In genomic region chr9:77433675-77434445, GRCh38 we compare ENCODE assay signal across 8 cellular contexts.
A peak's percentile ranks its signal among the peaks of the same experiment; 100 is the strongest.
DNase-seq lines count a peak whose midpoint lies in the region; ATAC-seq and TF ChIP-seq lines count a peak whose summit lies in the region.

No MANE protein-coding gene starts in this region.

- no peaks in the 10 kb centered on the region for H3K36me3 Mint-ChIP-seq in nephron (ENCODE audit: low read depth)

- no peak overlapping the region for H3K4me3 ChIP-seq in BE2C (ENCODE audit: low read depth, low read length)
- no peak overlapping the region for H3K4me3 ChIP-seq in thyroid gland (replicated peaks in 1 of 3)

- no peak overlapping the region for H3K27ac ChIP-seq in thyroid gland

- TF ChIP-seq CTCF in BE2C (IDR thresholded peaks at IDR 0.05; ENCODE audit: low read depth, low read length) (peak; percentile 100), nephron (IDR thresholded peaks at IDR 0.05; ENCODE audit: unreplicated experiment in 3 of 3) (peak; percentile 95 to 99 (median 97)), thyroid gland (IDR thresholded peaks at IDR 0.05) (peak; percentile 85 to 98 (median 96))

- DNase-seq in BE2C (peak; percentile 76), NCI-H446 treated with DMSO at 0.1 percent for 48 hours (lab: John Stamatoyannopoulos, UW) (peak; percentile 7), fibroblast of gingiva (ENCODE audit: low read depth) (peak; percentile 68), thyroid gland (peak; percentile 72 to 75)
- DNase-seq in activated CD8-positive, alpha-beta memory T cell treated with anti-CD3 and anti-CD28 coated beads, Interleukin-2, amount 50 U/mL, for 4 hours: peak; percentile 35

- TF ChIP-seq POLR2A in thyroid gland (IDR thresholded peaks at IDR 0.05): no peak

- peak overlapping the region in 1 of 3 experiments; percentile 1 for H3K4me3 Mint-ChIP-seq in nephron

- H3K9me3 Mint-ChIP-seq in nephron: no peaks in the 10 kb centered on the region

- H3K4me1 Mint-ChIP-seq in nephron: peaks cover 26% of the 10 kb centered on the region

- H3K36me3 ChIP-seq in BE2C: no peaks in the 10 kb centered on the region
- no peaks in the 10 kb centered on the region for H3K36me3 ChIP-seq in thyroid gland

- H3K4me1 ChIP-seq in BE2C (peaks cover 13% of the 10 kb centered on the region), thyroid gland (no peaks in the 10 kb centered on the region)

- H3K27ac Mint-ChIP-seq in nephron: peak overlapping the region; percentile 71 to 88 (median 78)

- H3K27me3 ChIP-seq in BE2C: no peaks in the 10 kb centered on the region
- H3K27me3 ChIP-seq in thyroid gland: no peaks in the 10 kb centered on the region

- 66 to 74% methylated on average over 21 of the region's 21 CpGs for WGBS in thyroid gland, 2 donors

- no peaks in the 10 kb centered on the region for H3K9me3 ChIP-seq in BE2C
- H3K9me3 ChIP-seq in thyroid gland: no peaks in the 10 kb centered on the region

- peak; percentile 91 for ATAC-seq in GM18858 (IDR thresholded peaks at IDR 0.05; ENCODE audit: unreplicated experiment)
- peak; percentile 86 for ATAC-seq in HG03103 (IDR thresholded peaks at IDR 0.05; ENCODE audit: low read depth, unreplicated experiment)

- peaks cover 3% of the 10 kb centered on the region for H3K27me3 Mint-ChIP-seq in nephron (ENCODE audit: low read depth)

- intact Hi-C loops in thyroid gland (cut with DNase I): loop anchor here (10.0 kb wide), 2 partner anchors 321 to 601 kb away; partner anchors contain the start of gene GNAQ

Comparison
In these comparisons a context has a peak if more than half of its experiments do, and no peak if none do; other contexts are left out.
1. DNase-seq: peak in every context shown above with its lines; median percentile 76 in BE2C; 74 in thyroid gland; 68 in fibroblast of gingiva; 35 in activated CD8-positive, alpha-beta memory T cell treated with anti-CD3 and anti-CD28 coated beads, Interleukin-2, amount 50 U/mL, for 4 hours; 7 in NCI-H446 treated with DMSO at 0.1 percent for 48 hours.